18 cellular contexts compared by ENCODE assay signal in genomic region chr17:40936437-40936971, GRCh38. TPM values are rescaled to one million over a fixed set of nuclear protein-coding genes. Genes with fewer than 3 reads are reported as not detected.
DNase-seq lines count a peak whose midpoint lies in the region; ATAC-seq and TF ChIP-seq lines count a peak whose summit lies in the region.
"Had no signal": no experiment of that assay in that cellular context is flagged by ENCODE, and none has a peak within 500 bp of the region (broad histone marks: within the 10 kb centered on the region; RNA-seq: fewer than 3 reads in every experiment).

No MANE protein-coding gene starts in this region.

- peaks cover 32% of the 10 kb centered on the region for H3K79me2 ChIP-seq in PC-9 (ENCODE audit: low read depth)

- peak overlapping the region; percentile 71 for H3K27ac ChIP-seq in PC-9
- no peak overlapping the region for H3K27ac ChIP-seq in right atrium auricular region
- H3K27ac ChIP-seq: adrenal gland, Peyer's patch, VCaP had no signal

- H3K4me1 Mint-ChIP-seq in progenitor cell of endocrine pancreas (ENCODE audit: low read depth) = peaks cover 24% of the 10 kb centered on the region
- H3K4me1 Mint-ChIP-seq in activated T-cell treated with anti-CD3 and anti-CD28 coated beads, Interleukin-2, amount 50 U/mL, for 24 hours (ENCODE audit: low read depth) = peaks cover 3% of the 10 kb centered on the region

- H3K36me3 ChIP-seq in PC-9 (ENCODE audit: low read depth) (peaks cover 11% of the 10 kb centered on the region; the same call in 1 of the 2 replicates), right atrium auricular region (no peaks in the 10 kb centered on the region)
- H3K36me3 ChIP-seq: adrenal gland, left lung, Peyer's patch had no signal

- H3K9me3 ChIP-seq in PC-9 (ENCODE audit: insufficient read depth, low read depth) (no peaks in the 10 kb centered on the region), right atrium auricular region (no peaks in the 10 kb centered on the region)
- H3K9me3 ChIP-seq: adrenal gland, left lung, Peyer's patch had no signal

- TF ChIP-seq CTCF in PC-9 (conservative IDR thresholded peaks at IDR 0.05) = no peak
- TF ChIP-seq CTCF in progenitor cell of endocrine pancreas (IDR thresholded peaks at IDR 0.05; ENCODE audit: unreplicated experiment) = no peak
- TF ChIP-seq CTCF in right atrium auricular region (IDR thresholded peaks at IDR 0.05) = no peak

- H3K9me2 ChIP-seq in PC-9 (ENCODE audit: insufficient read depth) = no peaks in the 10 kb centered on the region; the same call in 1 of the 2 replicates

- no peaks in the 10 kb centered on the region for H3K9me3 Mint-ChIP-seq in progenitor cell of endocrine pancreas (ENCODE audit: low read depth)
- no peaks in the 10 kb centered on the region for H3K9me3 Mint-ChIP-seq in activated T-cell treated with anti-CD3 and anti-CD28 coated beads, Interleukin-2, amount 50 U/mL, for 24 hours

- no peak overlapping the region for H2AFZ ChIP-seq in PC-9

- CTCF ChIA-PET in PC-9 (lab: Charles Lee) = no interaction called here

- POLR2A ChIA-PET in PC-9 (lab: Charles Lee; ENCODE audit: unreplicated experiment) = no interaction called here

- H3K4me3 Mint-ChIP-seq in progenitor cell of endocrine pancreas (ENCODE audit: low read depth) = no peak overlapping the region
- no peak overlapping the region for H3K4me3 Mint-ChIP-seq in activated T-cell treated with anti-CD3 and anti-CD28 coated beads, Interleukin-2, amount 50 U/mL, for 24 hours

- H3K4me1 ChIP-seq in PC-9 (replicated peaks; ENCODE audit: insufficient read depth) (peaks cover 28% of the 10 kb centered on the region; the same call in 1 of the 2 replicates), right atrium auricular region (no peaks in the 10 kb centered on the region)
- H3K4me1 ChIP-seq: adrenal gland, left lung, Peyer's patch had no signal

- H3K4me2 ChIP-seq in PC-9 = peak overlapping the region; percentile 53

- peaks cover 18% of the 10 kb centered on the region; the same call in 1 of the 2 replicates for H3F3A ChIP-seq in PC-9 (ENCODE audit: insufficient read depth, low read depth)

- intact Hi-C loops in PC-9 (cut with micrococcal nuclease; ENCODE audit: unreplicated experiment) = no loop called here

- H3K27me3 Mint-ChIP-seq in progenitor cell of endocrine pancreas = no peaks in the 10 kb centered on the region
- H3K27me3 Mint-ChIP-seq in activated T-cell treated with anti-CD3 and anti-CD28 coated beads, Interleukin-2, amount 50 U/mL, for 24 hours = peaks cover 40% of the 10 kb centered on the region

- DNase-seq in HT-29 (ENCODE audit: low spot score) (peak; percentile 42), PC-9 (peak in 1 of 2 experiments; percentile 82), islet precursor cell (peak; percentile 65), progenitor cell of endocrine pancreas (ENCODE audit: low spot score, unreplicated experiment) (no peak), NCI-H774 (lab: John Stamatoyannopoulos, UW) (no peak), right atrium auricular region (ENCODE audit: low spot score) (no peak)
- DNase-seq in activated T-cell treated with anti-CD3 and anti-CD28 coated beads, Interleukin-2, amount 50 U/mL, for 24 hours = no peak
- DNase-seq: adrenal gland, cerebellar nuclear complex, EL, GOT3, NCI-H1092, NCI-H526 treated with DMSO at 0.1 percent for 48 hours, Peyer's patch had no signal

- no peaks in the 10 kb centered on the region for H3K27me3 ChIP-seq in PC-9 (ENCODE audit: insufficient read depth, low read depth)
- no peaks in the 10 kb centered on the region for H3K27me3 ChIP-seq in right atrium auricular region
- H3K27me3 ChIP-seq: adrenal gland, left lung, Peyer's patch had no signal

- ATAC-seq in GM21786 (IDR thresholded peaks at IDR 0.05; ENCODE audit: unreplicated experiment) = no peak
- ATAC-seq: left lung had no signal

- H4K20me1 ChIP-seq in PC-9 (ENCODE audit: insufficient read depth) = no peaks in the 10 kb centered on the region

- no peaks in the 10 kb centered on the region for H3K36me3 Mint-ChIP-seq in progenitor cell of endocrine pancreas (ENCODE audit: insufficient read depth)
- H3K36me3 Mint-ChIP-seq in activated T-cell treated with anti-CD3 and anti-CD28 coated beads, Interleukin-2, amount 50 U/mL, for 24 hours (ENCODE audit: low read depth) = no peaks in the 10 kb centered on the region

- peak overlapping the region; percentile 54 for H3K27ac Mint-ChIP-seq in progenitor cell of endocrine pancreas
- no peak overlapping the region for H3K27ac Mint-ChIP-seq in activated T-cell treated with anti-CD3 and anti-CD28 coated beads, Interleukin-2, amount 50 U/mL, for 24 hours

- H3K4me3 ChIP-seq in PC-9 (peak overlapping the region; percentile 59), right atrium auricular region (no peak overlapping the region)
- H3K4me3 ChIP-seq: adrenal gland, Peyer's patch had no signal

- no TSS peak for BruUV-seq in PC-9 (replicated peaks; lab: Mats Ljungman, UMichigan)

RNA-seq across cellular contexts. Expression of gene KRT23, which starts 0.9 kb away (rescaled TPM):
- 3.3 and 4.1 TPM in 2 replicates for total RNA-seq in HT-29 (2014; rRNA removed; shearing (Covaris generic))
- total RNA-seq in PC-9 (2021) = not detected in 2 replicates
- total RNA-seq in progenitor cell of endocrine pancreas = 2.1 and 3.8 TPM in 2 replicates
- not detected for total RNA-seq in right atrium auricular region
- total RNA-seq: adrenal gland, myocyte had no signal

RNA-seq across cellular contexts. Expression of gene KRT39, which starts 30.2 kb away (rescaled TPM):
- total RNA-seq in HT-29 (2014; rRNA removed; shearing (Covaris generic)) = not detected in 2 replicates
- total RNA-seq in PC-9 (2021) = not detected in 2 replicates
- not detected in 2 replicates for total RNA-seq in progenitor cell of endocrine pancreas
- total RNA-seq in right atrium auricular region = not detected
- total RNA-seq: adrenal gland, myocyte, Peyer's patch had no signal

RNA-seq across cellular contexts. Expression of gene KRT40, which starts 47.6 kb away (rescaled TPM):
- total RNA-seq in HT-29 (2014; rRNA removed; shearing (Covaris generic)) = 2.4 and 2.7 TPM in 2 replicates
- total RNA-seq in PC-9 (2021) (not detected in 2 replicates), progenitor cell of endocrine pancreas (0.13 TPM in 1 of 2 replicates, not detected in the other), right atrium auricular region (not detected)
- total RNA-seq: adrenal gland, left lung, myocyte had no signal

RNA-seq across cellular contexts. Expression of gene KRT20, which starts 51.5 kb away (rescaled TPM):
- total RNA-seq in HT-29 (2014; rRNA removed; shearing (Covaris generic)) = 189 and 203 TPM in 2 replicates
- total RNA-seq in PC-9 (2021) = not detected in 2 replicates
- not detected in 2 replicates for total RNA-seq in progenitor cell of endocrine pancreas
- total RNA-seq in right atrium auricular region = not detected
- total RNA-seq: left lung, myocyte had no signal

RNA-seq across cellular contexts. Expression of gene KRTAP3-3, which starts 57.5 kb away (rescaled TPM):
- total RNA-seq in HT-29 (2014; rRNA removed; shearing (Covaris generic)) = not detected in 2 replicates
- total RNA-seq in PC-9 (2021) (not detected in 2 replicates), progenitor cell of endocrine pancreas (not detected in 2 replicates), right atrium auricular region (not detected)
- total RNA-seq: adrenal gland, left lung, myocyte, Peyer's patch had no signal

Comparison
In these comparisons a context has a peak if more than half of its experiments do, and no peak if none do; other contexts are left out.
1. DNase-seq: peak in HT-29 (single experiment) and islet precursor cell (single experiment); none in progenitor cell of endocrine pancreas (single experiment), activated T-cell treated with anti-CD3 and anti-CD28 coated beads, Interleukin-2, amount 50 U/mL, for 24 hours (single experiment), NCI-H774 (single experiment) and right atrium auricular region (single experiment).